ENCODE assay signal across 24 cellular contexts in the genomic region with DNA sequence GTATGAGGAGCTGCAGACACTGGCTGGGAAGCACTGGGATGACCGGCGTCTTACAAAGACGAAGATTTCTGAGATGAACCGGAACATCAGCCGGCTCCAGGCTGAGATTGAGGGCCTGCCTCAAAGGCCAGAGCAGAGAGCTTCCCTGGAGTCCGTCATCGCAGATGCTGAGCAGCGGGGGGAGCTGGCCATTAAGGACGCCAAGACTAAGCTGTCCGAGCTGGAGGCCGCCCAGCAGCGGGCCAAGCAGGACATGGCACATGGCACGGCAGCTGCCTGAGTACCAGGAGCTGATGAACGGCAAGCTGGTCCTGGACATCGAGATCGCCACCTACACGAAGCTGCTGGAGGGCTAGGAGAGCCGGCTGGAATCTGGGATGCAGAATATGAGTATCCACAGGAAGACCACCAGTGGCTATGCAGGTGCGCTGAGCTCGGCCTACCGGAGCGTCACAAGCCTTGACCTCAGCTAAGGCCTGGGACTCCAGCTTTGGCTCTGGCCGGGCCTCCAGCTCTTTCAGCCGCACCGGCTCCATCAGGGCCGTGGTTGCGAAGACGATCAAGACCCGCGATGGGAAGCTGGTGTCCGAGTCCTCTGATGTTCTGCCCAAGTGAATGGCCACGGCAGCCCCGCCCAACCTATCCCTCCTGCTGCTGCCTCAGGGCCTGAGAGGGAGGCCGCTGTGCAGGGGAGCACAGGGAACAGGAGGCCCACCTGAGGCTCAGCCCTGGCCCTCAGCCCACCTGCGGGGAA.
"Had no signal": no experiment of that assay in that cellular context is flagged by ENCODE, and none has a peak within 500 bp of the region (broad histone marks: within the 10 kb centered on the region; RNA-seq: fewer than 3 reads in every experiment).

No MANE protein-coding gene starts in this region.

- H3K36me3 Mint-ChIP-seq: natural killer cell; stimulated activated naive B cell treated with anti-CD40 and anti-IgM and Interleukin-4, amounts not matched to agents 10 μg/mL and 1 μg/mL and 100 μg/mL, for 72 hours had no signal

- H3K9ac ChIP-seq: parathyroid adenoma had no signal

- H3K9me3 ChIP-seq: left ventricle myocardium inferior, lower lobe of right lung, prostate gland, right atrium auricular region, spleen, thoracic aorta, tibial nerve, upper lobe of left lung had no signal

- H3K79me2 ChIP-seq: hepatocyte, parathyroid adenoma had no signal

- H3K4me3 Mint-ChIP-seq: effector memory CD8-positive, alpha-beta T cell; natural killer cell; stimulated activated naive B cell treated with anti-CD40 and anti-IgM and Interleukin-4, amounts not matched to agents 10 μg/mL and 1 μg/mL and 100 μg/mL, for 72 hours; stimulated activated naive CD8-positive, alpha-beta T cell treated with anti-CD3 and anti-CD28 coated beads, Interleukin-15, Interleukin-2, amounts not matched to agents 100 ng/mL and 50 ng/mL, for 24 hours had no signal

- H3K27ac Mint-ChIP-seq: effector memory CD8-positive, alpha-beta T cell; natural killer cell; stimulated activated naive B cell treated with anti-CD40 and anti-IgM and Interleukin-4, amounts not matched to agents 10 μg/mL and 1 μg/mL and 100 μg/mL, for 72 hours; stimulated activated naive CD8-positive, alpha-beta T cell treated with anti-CD3 and anti-CD28 coated beads, Interleukin-15, Interleukin-2, amounts not matched to agents 100 ng/mL and 50 ng/mL, for 24 hours had no signal

- H3K9me3 Mint-ChIP-seq: effector memory CD8-positive, alpha-beta T cell; natural killer cell; stimulated activated naive B cell treated with anti-CD40 and anti-IgM and Interleukin-4, amounts not matched to agents 10 μg/mL and 1 μg/mL and 100 μg/mL, for 72 hours; stimulated activated naive CD8-positive, alpha-beta T cell treated with anti-CD3 and anti-CD28 coated beads, Interleukin-15, Interleukin-2, amounts not matched to agents 100 ng/mL and 50 ng/mL, for 24 hours had no signal

- H3K27ac ChIP-seq: hepatocyte, left ventricle myocardium inferior, lower lobe of right lung, parathyroid adenoma, prostate gland, right atrium auricular region, skin epidermis, spleen, thoracic aorta, upper lobe of left lung had no signal

- H3K27me3 ChIP-seq: hepatocyte, right atrium auricular region, tibial nerve, upper lobe of left lung had no signal

- ATAC-seq: effector memory CD8-positive, alpha-beta T cell; left colon; lower lobe of right lung; natural killer cell; stimulated activated naive B cell treated with anti-CD40 and anti-IgM and Interleukin-4, amounts not matched to agents 10 μg/mL and 1 μg/mL and 100 μg/mL, for 72 hours had no signal

- H3K36me3 ChIP-seq: left ventricle myocardium inferior, lower lobe of right lung, prostate gland, right atrium auricular region, spleen, thoracic aorta, tibial nerve, upper lobe of left lung had no signal

- H3K4me3 ChIP-seq: hepatocyte, left ventricle myocardium inferior, lower lobe of right lung, prostate gland, right atrium auricular region, skin epidermis, spleen, thoracic aorta, tibial nerve, upper lobe of left lung had no signal

- DNase-seq: cortex of kidney; effector memory CD8-positive, alpha-beta T cell; erythroblast; kidney glomerular epithelial cell; left colon; left ventricle myocardium inferior; lower lobe of right lung; natural killer cell; spleen; stimulated activated CD4-positive, alpha-beta T cell treated with anti-CD3 and anti-CD28 coated beads, Interleukin-4, amount 100 ng/mL, for 4 hours; stimulated activated naive B cell treated with anti-CD40 and anti-IgM and Interleukin-4, amounts not matched to agents 10 μg/mL and 1 μg/mL and 100 μg/mL, for 72 hours had no signal

- H3K4me2 ChIP-seq: hepatocyte had no signal

- FAIRE-seq: endometrium, frontal cortex, islet of Langerhans, urothelium cell line had no signal

- H3K4me1 ChIP-seq: parathyroid adenoma, prostate gland had no signal

- H2AFZ ChIP-seq: hepatocyte, parathyroid adenoma had no signal
